In genomic region chr1:236451796-236452373, GRCh38 we compare ENCODE assay signal across 8 cellular contexts. TPM values are rescaled to one million over a fixed set of nuclear protein-coding genes. Genes with fewer than 3 reads are reported as not detected.
DNase-seq lines count a peak whose midpoint lies in the region; ATAC-seq and TF ChIP-seq lines count a peak whose summit lies in the region.

No MANE protein-coding gene starts in this region.

- peak; percentile 27 for DNase-seq in EL
- DNase-seq in T-helper 2 cell treated with Interferon-gamma antibody and Interleukin-4, amounts not matched to agents 5 μg/mL and 100 μg/mL, for 36 hours (ENCODE audit: low spot score) = peak; percentile 11
- peak; percentile 17 for DNase-seq in central memory CD4-positive, alpha-beta T cell
- DNase-seq in progenitor cell of endocrine pancreas (ENCODE audit: low spot score, unreplicated experiment) = no peak
- no peak for DNase-seq in T1000 (lab: John Stamatoyannopoulos, UW)

- TF ChIP-seq CTCF in progenitor cell of endocrine pancreas (IDR thresholded peaks at IDR 0.05; ENCODE audit: unreplicated experiment) = peak; percentile 40

- peak; percentile 64 for ATAC-seq in HG02610 (IDR thresholded peaks at IDR 0.05; ENCODE audit: unreplicated experiment)
- no peak for ATAC-seq in HG03342 (IDR thresholded peaks at IDR 0.05; ENCODE audit: unreplicated experiment)
- no peak for ATAC-seq in HG03139 (IDR thresholded peaks at IDR 0.05; ENCODE audit: unreplicated experiment)

- H3K27me3 Mint-ChIP-seq in T-helper 2 cell treated with Interferon-gamma antibody and Interleukin-4, amounts not matched to agents 5 μg/mL and 100 μg/mL, for 36 hours (ENCODE audit: low read depth) = no peaks in the 10 kb centered on the region
- no peaks in the 10 kb centered on the region for H3K27me3 Mint-ChIP-seq in progenitor cell of endocrine pancreas

- H3K9me3 Mint-ChIP-seq in T-helper 2 cell treated with Interferon-gamma antibody and Interleukin-4, amounts not matched to agents 5 μg/mL and 100 μg/mL, for 36 hours = no peaks in the 10 kb centered on the region
- no peaks in the 10 kb centered on the region for H3K9me3 Mint-ChIP-seq in progenitor cell of endocrine pancreas (ENCODE audit: low read depth)

- H3K4me3 Mint-ChIP-seq in T-helper 2 cell treated with Interferon-gamma antibody and Interleukin-4, amounts not matched to agents 5 μg/mL and 100 μg/mL, for 36 hours = no peak overlapping the region
- H3K4me3 Mint-ChIP-seq in progenitor cell of endocrine pancreas (ENCODE audit: low read depth) = no peak overlapping the region

- H3K4me1 Mint-ChIP-seq in T-helper 2 cell treated with Interferon-gamma antibody and Interleukin-4, amounts not matched to agents 5 μg/mL and 100 μg/mL, for 36 hours (ENCODE audit: low read depth) = no peaks in the 10 kb centered on the region
- peaks cover 6% of the 10 kb centered on the region for H3K4me1 Mint-ChIP-seq in progenitor cell of endocrine pancreas (ENCODE audit: low read depth)

- H3K27ac Mint-ChIP-seq in T-helper 2 cell treated with Interferon-gamma antibody and Interleukin-4, amounts not matched to agents 5 μg/mL and 100 μg/mL, for 36 hours = no peak overlapping the region
- H3K27ac Mint-ChIP-seq in progenitor cell of endocrine pancreas = no peak overlapping the region

- H3K36me3 Mint-ChIP-seq in T-helper 2 cell treated with Interferon-gamma antibody and Interleukin-4, amounts not matched to agents 5 μg/mL and 100 μg/mL, for 36 hours (ENCODE audit: low read depth) = no peaks in the 10 kb centered on the region
- peaks cover 9% of the 10 kb centered on the region for H3K36me3 Mint-ChIP-seq in progenitor cell of endocrine pancreas (ENCODE audit: insufficient read depth)

RNA-seq across cellular contexts. Expression of gene EDARADD, which starts 57.8 kb away (rescaled TPM):
- total RNA-seq in progenitor cell of endocrine pancreas = 12.3 and 13.5 TPM in 2 replicates

Comparison
In these comparisons a context has a peak if more than half of its experiments do, and no peak if none do; other contexts are left out.
1. DNase-seq: peak in EL (single experiment), T-helper 2 cell treated with Interferon-gamma antibody and Interleukin-4, amounts not matched to agents 5 μg/mL and 100 μg/mL, for 36 hours (single experiment) and central memory CD4-positive, alpha-beta T cell (single experiment); none in progenitor cell of endocrine pancreas (single experiment) and T1000 (single experiment).